10 cellular contexts compared by ENCODE assay signal in genomic region chr21:37458669-37459276, GRCh38.
DNase-seq lines count a peak whose midpoint lies in the region; ATAC-seq, FAIRE-seq and TF ChIP-seq lines count a peak whose summit lies in the region.
"Had no signal": no experiment of that assay in that cellular context is flagged by ENCODE, and none has a peak within 500 bp of the region (broad histone marks: within the 10 kb centered on the region; RNA-seq: fewer than 3 reads in every experiment).

No MANE protein-coding gene starts in this region.

- CTCF ChIA-PET in IMR-90 (lab: Yijun Ruan, JAX): no interaction called here

- POLR2A ChIA-PET in IMR-90 (lab: Charles Lee; ENCODE audit: unreplicated experiment): no interaction called here

- H3K36me3 ChIP-seq in IMR-90 (ENCODE audit: control insufficient read depth, insufficient read depth, low read length) (no peaks in the 10 kb centered on the region), astrocyte (ENCODE audit: insufficient read depth, low read length) (no peaks in the 10 kb centered on the region), mucosa of descending colon (ENCODE audit: low read depth) (no peaks in the 10 kb centered on the region)

- no peak for TF ChIP-seq RAD21 in IMR-90 (IDR thresholded peaks at IDR 0.05; ENCODE audit: low read length)

- intact Hi-C loops in CD14-positive monocyte (cut with micrococcal nuclease) (loop anchor here in 1 of 2 donors (10.0 kb wide), 1 partner anchor 214 kb away; no protein-coding TSS in a partner anchor), IMR-90 (cut with micrococcal nuclease) (loop anchor here (10.0 kb wide), 1 partner anchor 806 kb away; no protein-coding TSS in a partner anchor), mucosa of descending colon (cut with DNase I, micrococcal nuclease) (no loop called here)

- BruUV-seq in IMR-90 (replicated peaks; lab: Mats Ljungman, UMichigan): no TSS peak

- peaks cover 41% of the 10 kb centered on the region for H3K9me1 ChIP-seq in IMR-90 (ENCODE audit: insufficient read depth, low read length)

- TF ChIP-seq CTCF in CD14-positive monocyte (IDR thresholded peaks at IDR 0.05): no peak
- TF ChIP-seq CTCF in IMR-90 (conservative IDR thresholded peaks at IDR 0.05; ENCODE audit: low read depth, low read length): no peak
- TF ChIP-seq CTCF in astrocyte (IDR thresholded peaks at IDR 0.05; ENCODE audit: insufficient read depth, low read depth, low read length): no peak
- TF ChIP-seq CTCF in mucosa of descending colon (IDR thresholded peaks at IDR 0.05): no peak

- no peak overlapping the region for H3K4ac ChIP-seq in IMR-90 (ENCODE audit: low read depth, low read length)

- in situ Hi-C loops in IMR-90 (cut with MboI; ENCODE audit: low sequenced_read_pairs): loop anchor here (25.0 kb wide), 1 partner anchor 196 kb away; the partner anchor contains the start of gene VPS26C

- H3K4me1 ChIP-seq in IMR-90 (ENCODE audit: control insufficient read depth, insufficient read depth, low read length) (peaks cover 25% of the 10 kb centered on the region), astrocyte (ENCODE audit: insufficient read depth, low read length) (peaks cover 35% of the 10 kb centered on the region), mucosa of descending colon (ENCODE audit: low read depth) (peaks cover 27% of the 10 kb centered on the region)

- FAIRE-seq in astrocyte (lab: Jason Lieb, UNC): peak; percentile 13

- peaks cover 39 to 76% of the 10 kb centered on the region in 2 experiments for H3K79me1 ChIP-seq in IMR-90 (ENCODE audit: low read depth in 1 of 2, low read length in 2 of 2)

- H2BK5ac ChIP-seq in IMR-90 (ENCODE audit: low read depth, low read length, poor library complexity, severe bottlenecking): no peak overlapping the region

- no peak overlapping the region for H2BK15ac ChIP-seq in IMR-90 (ENCODE audit: low read depth, low read length)

- H4K5ac ChIP-seq in IMR-90 (ENCODE audit: low read depth, low read length): no peak overlapping the region

- no peak overlapping the region for H3K18ac ChIP-seq in IMR-90 (ENCODE audit: low read depth, low read length)

- no peak overlapping the region for H2AK9ac ChIP-seq in IMR-90 (replicated peaks; ENCODE audit: low read depth, low read length, poor library complexity)

- peak overlapping the region in 6 of 7 donors; percentile 24 to 87 (median 79) for H3K27ac Mint-ChIP-seq in CD14-positive monocyte
- peak overlapping the region; percentile 73 for H3K27ac Mint-ChIP-seq in astrocyte (ENCODE audit: unreplicated experiment)

- H3K4me2 ChIP-seq in IMR-90 (ENCODE audit: low read depth, low read length) (peak overlapping the region; percentile 16), astrocyte (ENCODE audit: low read length) (peak overlapping the region; percentile 57)

- H3K4me1 Mint-ChIP-seq in CD14-positive monocyte: peaks cover 64% of the 10 kb centered on the region
- peaks cover 63% of the 10 kb centered on the region for H3K4me1 Mint-ChIP-seq in astrocyte (ENCODE audit: low read depth, unreplicated experiment)

- no CpG with 5 or more reads among the region's 7 CpGs for WGBS in IMR-90 (ENCODE audit: extremely low coverage in 2 of 2, insufficient read length in 1 of 2), 2 experiments

- H3K9me3 Mint-ChIP-seq in CD14-positive monocyte: no peaks in the 10 kb centered on the region
- no peaks in the 10 kb centered on the region for H3K9me3 Mint-ChIP-seq in astrocyte (ENCODE audit: unreplicated experiment)

- H3K27ac ChIP-seq in IMR-90 (ENCODE audit: insufficient read depth, low read length): no peak overlapping the region
- H3K27ac ChIP-seq in astrocyte (ENCODE audit: low read depth, low read length): no peak overlapping the region

- peak overlapping the region; percentile 29; the same call in 1 of the 2 replicates for H2AK5ac ChIP-seq in IMR-90 (ENCODE audit: low read depth, low read length)

- no peak overlapping the region for H2BK20ac ChIP-seq in IMR-90 (ENCODE audit: low read depth, low read length)

- ATAC-seq in IMR-90 (ENCODE audit: low read depth) (no peak), mucosa of descending colon (peak; percentile 10), GM19351 (IDR thresholded peaks at IDR 0.05; ENCODE audit: unreplicated experiment) (no peak), HG03565 (IDR thresholded peaks at IDR 0.05; ENCODE audit: unreplicated experiment) (no peak), HG03442 (IDR thresholded peaks at IDR 0.05; ENCODE audit: unreplicated experiment) (no peak)

- peak overlapping the region; percentile 52; the same call in 1 of the 2 replicates for H3K14ac ChIP-seq in IMR-90 (replicated peaks; ENCODE audit: low read depth, low read length)

- no peak for TF ChIP-seq POLR2A in IMR-90 (IDR thresholded peaks at IDR 0.05; ENCODE audit: low read depth, low read length)

- H4K20me1 ChIP-seq in IMR-90 (ENCODE audit: insufficient read depth, low read length): peaks cover 81% of the 10 kb centered on the region
- H4K20me1 ChIP-seq in astrocyte (ENCODE audit: insufficient read depth, low read length): peaks cover 88% of the 10 kb centered on the region

- dilution Hi-C loops in IMR-90 (cut with HindIII; ENCODE audit: low sequenced_read_pairs, unreplicated experiment): no loop called here

- no peak overlapping the region for H3K9ac ChIP-seq in IMR-90 (ENCODE audit: low read depth, low read length)
- H3K9ac ChIP-seq in astrocyte (ENCODE audit: low read length): no peak overlapping the region

- 0 out of 4 replicates have a peak overlapping the region, but pooled peaks of 1 of the 2 experiments have one; percentile 9 for H4K8ac ChIP-seq in IMR-90 (ENCODE audit: low read depth in 2 of 2, low read length in 2 of 2)

- H3K4me3 Mint-ChIP-seq in CD14-positive monocyte (no peak overlapping the region), astrocyte (ENCODE audit: unreplicated experiment) (peak overlapping the region; percentile 43)

- H4K91ac ChIP-seq in IMR-90 (ENCODE audit: insufficient read depth, low read depth, low read length): no peak overlapping the region

- H3K9me3 ChIP-seq in IMR-90 (ENCODE audit: control insufficient read depth, insufficient read depth, low read length) (no peaks in the 10 kb centered on the region), astrocyte (ENCODE audit: insufficient read depth, low read depth, low read length) (no peaks in the 10 kb centered on the region), mucosa of descending colon (no peaks in the 10 kb centered on the region)

- H3K27me3 ChIP-seq in IMR-90 (ENCODE audit: control insufficient read depth, insufficient read depth, low read length): no peaks in the 10 kb centered on the region
- H3K27me3 ChIP-seq in astrocyte (ENCODE audit: insufficient read depth, low read length): no peaks in the 10 kb centered on the region

- H2AFZ ChIP-seq in IMR-90 (replicated peaks; ENCODE audit: low read length, poor library complexity): no peak overlapping the region
- H2AFZ ChIP-seq in astrocyte (ENCODE audit: low read depth, low read length): no peak overlapping the region

- H3K23ac ChIP-seq in IMR-90 (ENCODE audit: low read depth, low read length): peak overlapping the region; percentile 83

- no peak overlapping the region for H3K56ac ChIP-seq in IMR-90 (ENCODE audit: extremely low read depth, insufficient read depth, low read length)

- peaks cover 100% of the 10 kb centered on the region for H3K79me2 ChIP-seq in astrocyte (ENCODE audit: insufficient read depth, low read length)

- DNase-seq in CD14-positive monocyte (ENCODE audit: low spot score): no peak
- no peak for DNase-seq in IMR-90
- no peak for DNase-seq in astrocyte (ENCODE audit: low read depth)
- DNase-seq in mucosa of descending colon: no peak
- no peak for DNase-seq in AG08395 (ENCODE audit: low spot score)
- DNase-seq: NCI-H2227 treated with DMSO at 0.1 percent for 48 hours, SW 1271 had no signal

- peaks cover 0 to 23% of the 10 kb centered on the region in 2 donors for H3K36me3 Mint-ChIP-seq in CD14-positive monocyte
- H3K36me3 Mint-ChIP-seq in astrocyte (ENCODE audit: low read depth, unreplicated experiment): no peaks in the 10 kb centered on the region

- H3K4me3 ChIP-seq in IMR-90 (ENCODE audit: insufficient read depth, low read depth, low read length) (no peak overlapping the region), astrocyte (ENCODE audit: insufficient read depth, low read depth, low read length) (no peak overlapping the region), mucosa of descending colon (no peak overlapping the region)

- H2BK120ac ChIP-seq in IMR-90 (ENCODE audit: low read depth, low read length): no peak overlapping the region

- H3K27me3 Mint-ChIP-seq in CD14-positive monocyte (ENCODE audit: low read depth in 3 of 3) (no peaks in the 10 kb centered on the region), astrocyte (ENCODE audit: low read depth, unreplicated experiment) (no peaks in the 10 kb centered on the region)

TF ChIP-seq in IMR-90, 13 proteins besides CTCF, POLR2A, EP300 and RAD21 (continues in another document):
- TF ChIP-seq USF2 (IDR thresholded peaks at IDR 0.05; ENCODE audit: low read depth, low read length) (no peak), MAFK (IDR thresholded peaks at IDR 0.05; ENCODE audit: low read depth, low read length) (no peak), BHLHE40 (IDR thresholded peaks at IDR 0.05; ENCODE audit: low read depth, low read length) (no peak), ELK1 (IDR thresholded peaks at IDR 0.05; ENCODE audit: borderline replicate concordance, low read depth, low read length) (no peak), NFE2L2 (IDR thresholded peaks at IDR 0.05; ENCODE audit: low read depth, low read length) (no peak), SMC3 (IDR thresholded peaks at IDR 0.05; ENCODE audit: low read depth, low read length) (no peak), RFX5 (IDR thresholded peaks at IDR 0.05; ENCODE audit: low read depth, low read length) (no peak), CEBPB (IDR thresholded peaks at IDR 0.05; ENCODE audit: low read depth, low read length) (no peak), MAZ (IDR thresholded peaks at IDR 0.05; ENCODE audit: borderline replicate concordance, low read depth, low read length) (no peak), RCOR1 (IDR thresholded peaks at IDR 0.05; ENCODE audit: insufficient replicate concordance, low read length) (no peak)
